2 cellular contexts compared by ENCODE assay signal in the genomic region with DNA sequence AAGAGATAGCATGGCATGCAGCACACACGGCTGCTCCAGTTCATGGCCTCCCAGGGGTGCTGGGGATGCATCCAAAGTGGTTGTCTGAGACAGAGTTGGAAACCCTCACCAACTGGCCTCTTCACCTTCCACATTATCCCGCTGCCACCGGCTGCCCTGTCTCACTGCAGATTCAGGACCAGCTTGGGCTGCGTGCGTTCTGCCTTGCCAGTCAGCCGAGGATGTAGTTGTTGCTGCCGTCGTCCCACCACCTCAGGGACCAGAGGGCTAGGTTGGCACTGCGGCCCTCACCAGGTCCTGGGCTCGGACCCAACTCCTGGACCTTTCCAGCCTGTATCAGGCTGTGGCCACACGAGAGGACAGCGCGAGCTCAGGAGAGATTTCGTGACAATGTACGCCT. TPM values are rescaled to one million over a fixed set of nuclear protein-coding genes. Genes with fewer than 3 reads are reported as not detected.
ATAC-seq lines count a peak whose summit lies in the region.

No MANE protein-coding gene starts in this region.

- ATAC-seq in HG03025 (IDR thresholded peaks at IDR 0.05; ENCODE audit: low FRiP score, unreplicated experiment) = no peak

- peaks cover 32 to 37% (median 33%) of the 10 kb centered on the region in 3 donors for H3K4me1 Mint-ChIP-seq in IgD-negative memory B cell

- peak overlapping the region in 1 of 4 donors; percentile 90 for H3K4me3 Mint-ChIP-seq in IgD-negative memory B cell

- peaks cover 5% of the 10 kb centered on the region for H3K36me3 Mint-ChIP-seq in IgD-negative memory B cell

- H3K27me3 Mint-ChIP-seq in IgD-negative memory B cell = no peaks in the 10 kb centered on the region

- peak overlapping the region; percentile 73 to 96 (median 91) for H3K27ac Mint-ChIP-seq in IgD-negative memory B cell

- no peaks in the 10 kb centered on the region for H3K9me3 Mint-ChIP-seq in IgD-negative memory B cell

RNA-seq across cellular contexts. Expression of a gene that starts 4.8 kb away (rescaled TPM):
- polyA plus RNA-seq in IgD-negative memory B cell = 304 TPM

RNA-seq across cellular contexts. Expression of a gene that starts 5.0 kb away (rescaled TPM):
- 1.3 TPM for polyA plus RNA-seq in IgD-negative memory B cell

RNA-seq across cellular contexts. Expression of a gene that starts 20.4 kb away (rescaled TPM):
- 0.08 TPM for polyA plus RNA-seq in IgD-negative memory B cell

RNA-seq across cellular contexts. Expression of a gene that starts 27.8 kb away (rescaled TPM):
- 191 TPM for polyA plus RNA-seq in IgD-negative memory B cell

RNA-seq across cellular contexts. Expression of a gene that starts 36.5 kb away (rescaled TPM):
- 63.4 TPM for polyA plus RNA-seq in IgD-negative memory B cell
